Comparison of ENCODE assay signal across 8 cellular contexts in the genomic region with DNA sequence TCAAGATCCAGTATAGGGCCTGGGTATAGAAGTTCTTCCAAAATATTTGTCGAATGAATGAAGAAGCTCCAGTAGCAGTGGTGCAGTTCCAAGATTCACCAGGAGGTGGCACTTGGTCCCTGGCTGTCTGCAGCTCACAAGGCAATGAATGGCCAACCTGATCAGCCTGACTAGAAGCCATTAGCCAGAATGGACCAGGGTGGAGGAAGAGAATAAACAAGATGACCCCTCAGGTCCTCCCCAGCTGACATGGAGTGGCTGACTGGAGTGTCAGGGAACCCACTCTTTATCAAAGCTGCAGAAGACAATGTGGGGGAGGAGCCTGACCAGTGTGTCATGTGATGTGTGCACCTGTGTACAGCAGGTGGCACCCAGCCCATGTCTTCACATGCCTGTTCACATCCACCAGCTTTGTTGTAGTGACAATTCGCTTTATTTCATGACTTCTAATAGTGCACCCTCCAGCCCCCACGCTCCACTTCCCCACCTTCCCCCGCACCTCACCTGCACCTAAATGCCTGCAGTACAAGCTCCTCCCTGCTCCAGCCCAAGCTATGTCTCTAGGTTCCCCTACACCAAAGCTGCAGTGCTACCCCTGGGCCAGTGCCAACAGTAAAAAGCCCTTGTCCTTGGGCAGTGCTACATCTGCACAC. TPM values are rescaled to one million over a fixed set of nuclear protein-coding genes. Genes with fewer than 3 reads are reported as not detected.
DNase-seq lines count a peak whose midpoint lies in the region; ATAC-seq, FAIRE-seq and TF ChIP-seq lines count a peak whose summit lies in the region.

No MANE protein-coding gene starts in this region.

- no peaks in the 10 kb centered on the region for H3K4me1 ChIP-seq in breast epithelium

- peak overlapping the region; percentile 70 to 83 (median 79) for H3K4me3 ChIP-seq in breast epithelium

- POLR2A ChIA-PET in WTC11 (lab: Charles Lee) = interaction anchor here (0.7 to 1.4 kb wide), 3 partner anchors 10 to 108 kb away, joined by 3 to 4 read pairs (median 4); no protein-coding TSS in a partner anchor

- DNase-seq in AG20443 (ENCODE audit: low spot score) (peak; percentile 64), H54 (ENCODE audit: insufficient read length, low spot score) (peak; percentile 42), NCI-H2196 treated with DMSO at 0.1 percent for 48 hours (lab: John Stamatoyannopoulos, UW; ENCODE audit: unreplicated experiment) (peak; percentile 76), WTC11 (ENCODE audit: low spot score) (peak; percentile 93), breast epithelium (ENCODE audit: low spot score in 2 of 2) (peak; percentile 85 to 89), iris pigment epithelial cell (ENCODE audit: low read depth) (peak; percentile 84)
- peak; percentile 69 to 82 for DNase-seq in stimulated activated CD4-positive, alpha-beta T cell treated with anti-CD3 and anti-CD28 coated beads, Interleukin-1b, Interleukin-23, amount 100 ng/mL, for 1 hour (ENCODE audit: low read depth in 2 of 2)

- no peaks in the 10 kb centered on the region for H3K27me3 ChIP-seq in breast epithelium

- CTCF ChIA-PET in WTC11 (lab: Charles Lee) = interaction anchor here (0.6 to 5.9 kb wide), 60 partner anchors 8 to 338 kb away, joined by 3 to 110 read pairs (median 5); partner anchors contain the start of genes ISCA2, NPC2 and YLPM1

- peak; percentile 92 for TF ChIP-seq CTCF in WTC11 (IDR thresholded peaks at IDR 0.05)
- peak; percentile 94 to 97 (median 95) for TF ChIP-seq CTCF in breast epithelium (IDR thresholded peaks at IDR 0.05)

- H3K9me3 ChIP-seq in breast epithelium = no peaks in the 10 kb centered on the region

- no peaks in the 10 kb centered on the region for H3K36me3 Mint-ChIP-seq in WTC11

- peaks cover 50% of the 10 kb centered on the region for H3K27me3 Mint-ChIP-seq in WTC11 (ENCODE audit: low read depth)

- no peak overlapping the region for H3K4me3 Mint-ChIP-seq in WTC11

- peak; percentile 13 for ATAC-seq in WTC11
- ATAC-seq in HG02970 (IDR thresholded peaks at IDR 0.05; ENCODE audit: low FRiP score, unreplicated experiment) = no peak

- intact Hi-C loops in breast epithelium (cut with DNase I; ENCODE audit: low total_unique reads) = no loop called here

- H3K27ac ChIP-seq in breast epithelium = no peak overlapping the region

- no peak overlapping the region for H3K27ac Mint-ChIP-seq in WTC11

- FAIRE-seq in H54 (lab: Jason Lieb, UNC) = peak; percentile 73

- TF ChIP-seq POLR2A in H54 (IDR thresholded peaks at IDR 0.05; ENCODE audit: low read depth, low read length) (no peak), breast epithelium (IDR thresholded peaks at IDR 0.05) (no peak)

- H3K4me1 Mint-ChIP-seq in WTC11 = peaks cover 10% of the 10 kb centered on the region; the same call in 1 of the 2 replicates

- no peaks in the 10 kb centered on the region for H3K36me3 ChIP-seq in breast epithelium

- no peaks in the 10 kb centered on the region for H3K9me3 Mint-ChIP-seq in WTC11

TF ChIP-seq in WTC11, 78 proteins besides CTCF, POLR2A, EP300 and RAD21:
- TF ChIP-seq ZNF263 (CRISPR knock-in tag; IDR thresholded peaks at IDR 0.05; ENCODE audit: low read depth) (no peak), CREM (CRISPR knock-in tag; IDR thresholded peaks at IDR 0.05) (no peak), TEAD1 (CRISPR knock-in tag; IDR thresholded peaks at IDR 0.05) (no peak), SOX15 (CRISPR knock-in tag; IDR thresholded peaks at IDR 0.05) (no peak)
- TF ChIP-seq, protein P1, sequence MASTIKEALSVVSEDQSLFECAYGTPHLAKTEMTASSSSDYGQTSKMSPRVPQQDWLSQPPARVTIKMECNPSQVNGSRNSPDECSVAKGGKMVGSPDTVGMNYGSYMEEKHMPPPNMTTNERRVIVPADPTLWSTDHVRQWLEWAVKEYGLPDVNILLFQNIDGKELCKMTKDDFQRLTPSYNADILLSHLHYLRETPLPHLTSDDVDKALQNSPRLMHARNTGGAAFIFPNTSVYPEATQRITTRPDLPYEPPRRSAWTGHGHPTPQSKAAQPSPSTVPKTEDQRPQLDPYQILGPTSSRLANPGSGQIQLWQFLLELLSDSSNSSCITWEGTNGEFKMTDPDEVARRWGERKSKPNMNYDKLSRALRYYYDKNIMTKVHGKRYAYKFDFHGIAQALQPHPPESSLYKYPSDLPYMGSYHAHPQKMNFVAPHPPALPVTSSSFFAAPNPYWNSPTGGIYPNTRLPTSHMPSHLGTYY (CRISPR knock-in tag; IDR thresholded peaks at IDR 0.05) = no peak
- TF ChIP-seq, protein P2, sequence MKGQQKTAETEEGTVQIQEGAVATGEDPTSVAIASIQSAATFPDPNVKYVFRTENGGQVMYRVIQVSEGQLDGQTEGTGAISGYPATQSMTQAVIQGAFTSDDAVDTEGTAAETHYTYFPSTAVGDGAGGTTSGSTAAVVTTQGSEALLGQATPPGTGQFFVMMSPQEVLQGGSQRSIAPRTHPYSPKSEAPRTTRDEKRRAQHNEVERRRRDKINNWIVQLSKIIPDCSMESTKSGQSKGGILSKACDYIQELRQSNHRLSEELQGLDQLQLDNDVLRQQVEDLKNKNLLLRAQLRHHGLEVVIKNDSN (CRISPR knock-in tag; IDR thresholded peaks at IDR 0.05) = peak; percentile 47; the same call in 1 of the 2 replicates
- TF ChIP-seq, protein P3, sequence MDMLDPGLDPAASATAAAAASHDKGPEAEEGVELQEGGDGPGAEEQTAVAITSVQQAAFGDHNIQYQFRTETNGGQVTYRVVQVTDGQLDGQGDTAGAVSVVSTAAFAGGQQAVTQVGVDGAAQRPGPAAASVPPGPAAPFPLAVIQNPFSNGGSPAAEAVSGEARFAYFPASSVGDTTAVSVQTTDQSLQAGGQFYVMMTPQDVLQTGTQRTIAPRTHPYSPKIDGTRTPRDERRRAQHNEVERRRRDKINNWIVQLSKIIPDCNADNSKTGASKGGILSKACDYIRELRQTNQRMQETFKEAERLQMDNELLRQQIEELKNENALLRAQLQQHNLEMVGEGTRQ (CRISPR knock-in tag; IDR thresholded peaks at IDR 0.05) = peak; percentile 74
TF ChIP-seq in WTC11: peak in this region for 2.

RNA-seq across cellular contexts. Expression of gene LTBP2, which starts 3.0 kb away (rescaled TPM):
- 1.2 TPM in 3 replicates for total RNA-seq in WTC11 (2021)
- total RNA-seq in breast epithelium = 10 to 100 TPM; 34.7 to 91.1 (median 79.0) TPM

Comparison
In these comparisons a context has a peak if more than half of its experiments do, and no peak if none do; other contexts are left out.
1. DNase-seq: peak in every context shown above with its lines; median percentile 93 in WTC11; 87 in breast epithelium; 84 in iris pigment epithelial cell; 76 in NCI-H2196 treated with DMSO at 0.1 percent for 48 hours; 76 in stimulated activated CD4-positive, alpha-beta T cell treated with anti-CD3 and anti-CD28 coated beads, Interleukin-1b, Interleukin-23, amount 100 ng/mL, for 1 hour; 64 in AG20443; 42 in H54.
2. RNA of gene LTBP2, which starts 3.0 kb away (total RNA-seq): 34.7 to 91.1 TPM in breast epithelium; 1.2 TPM in WTC11; every median in the first group is over 10 times any median in the second.